ENCODE assay signal across 16 cellular contexts in the genomic region with DNA sequence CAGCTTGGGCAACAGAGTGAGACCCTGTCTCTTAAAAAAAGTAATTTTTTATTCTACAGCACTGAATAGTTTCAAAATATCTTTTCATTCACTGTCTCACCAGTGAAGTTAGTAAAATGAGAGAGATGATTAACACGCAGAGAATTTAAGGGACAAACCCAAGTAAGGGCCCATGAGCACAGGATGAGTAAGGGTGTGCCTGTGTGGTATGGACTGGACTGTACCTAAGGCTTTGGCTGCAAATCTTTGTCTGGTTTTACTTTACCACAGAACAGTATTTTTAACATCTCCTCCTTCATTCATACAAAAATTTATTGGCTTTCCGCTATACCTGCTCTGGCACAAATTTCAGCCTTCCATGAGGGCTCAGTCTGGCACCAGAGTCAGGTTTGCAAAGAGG.
DNase-seq lines count a peak whose midpoint lies in the region; ATAC-seq, FAIRE-seq and TF ChIP-seq lines count a peak whose summit lies in the region.
"Had no signal": no experiment of that assay in that cellular context is flagged by ENCODE, and none has a peak within 500 bp of the region (broad histone marks: within the 10 kb centered on the region; RNA-seq: fewer than 3 reads in every experiment).

No MANE protein-coding gene starts in this region.

- no peak for FAIRE-seq in RCC 7860 (lab: Jason Lieb, UNC)
- FAIRE-seq: endothelial cell of umbilical vein had no signal

- H3K4me3 ChIP-seq in AG09309 (ENCODE audit: control insufficient read depth, low read depth, low read length) (no peak overlapping the region), BE2C (ENCODE audit: low read depth, low read length) (no peak overlapping the region)
- H3K4me3 ChIP-seq: BLaER1 treated with 17β-estradiol and CSF1 and Interleukin-3, amounts not matched to agents 10 nM and 100 nM had no signal

- H3K9me3 ChIP-seq in BE2C = no peaks in the 10 kb centered on the region
- H3K9me3 ChIP-seq: BLaER1 treated with 17β-estradiol and CSF1 and Interleukin-3, amounts not matched to agents 10 nM and 100 nM had no signal

- H3K27ac ChIP-seq in foreskin keratinocyte = no peak overlapping the region
- H3K27ac ChIP-seq: BLaER1 treated with 17β-estradiol and CSF1 and Interleukin-3, amounts not matched to agents 10 nM and 100 nM; VCaP had no signal

- DNase-seq in AG09309 (ENCODE audit: low read depth) (peak; percentile 10), RCC 7860 (ENCODE audit: low spot score) (peak; percentile 18), foreskin keratinocyte (peak; percentile 45 to 75), NCI-H2107 (lab: John Stamatoyannopoulos, UW) (no peak), GM13977 (ENCODE audit: low spot score) (no peak), BE2C (no peak)
- DNase-seq: activated CD8-positive, alpha-beta memory T cell treated with anti-CD3 and anti-CD28 coated beads, Interleukin-2, amount 10 ng/mL, durations not matched to agents 7 days and 5 days; DMS153; head of caudate nucleus; NCI-H1417 treated with DMSO at 0.1 percent for 48 hours; posterior cingulate gyrus had no signal

- H3K27me3 ChIP-seq in foreskin keratinocyte (no peaks in the 10 kb centered on the region), BE2C (no peaks in the 10 kb centered on the region)
- H3K27me3 ChIP-seq: BLaER1 treated with 17β-estradiol and CSF1 and Interleukin-3, amounts not matched to agents 10 nM and 100 nM had no signal

- H3K36me3 ChIP-seq in BE2C = no peaks in the 10 kb centered on the region

- H3K4me1 ChIP-seq in foreskin keratinocyte (peaks cover 14% of the 10 kb centered on the region), BE2C (no peaks in the 10 kb centered on the region)

- TF ChIP-seq CTCF in AG09309 (IDR thresholded peaks at IDR 0.05; ENCODE audit: control insufficient read depth, insufficient read depth, low read depth, low read length, missing control alignments) (no peak), foreskin keratinocyte (conservative IDR thresholded peaks at IDR 0.05) (no peak), GM13977 (IDR thresholded peaks at IDR 0.05; ENCODE audit: extremely low read depth, insufficient read depth, missing control alignments) (no peak), BE2C (IDR thresholded peaks at IDR 0.05; ENCODE audit: low read depth, low read length) (no peak)

- ATAC-seq in GM21529 (IDR thresholded peaks at IDR 0.05; ENCODE audit: unreplicated experiment) (peak; percentile 43), foreskin keratinocyte (peak; percentile 96), GM18868 (IDR thresholded peaks at IDR 0.05; ENCODE audit: unreplicated experiment) (no peak)
- ATAC-seq: activated CD8-positive, alpha-beta memory T cell treated with anti-CD3 and anti-CD28 coated beads, Interleukin-2, amount 10 ng/mL, durations not matched to agents 7 days and 5 days had no signal

- in situ Hi-C loops in GM13977 (cut with MboI; ENCODE audit: low pct_unique_long_range_greater_than_20kb, low sequenced_read_pairs, unreplicated experiment) = no loop called here

Comparison
In these comparisons a context has a peak if more than half of its experiments do, and no peak if none do; other contexts are left out.
1. DNase-seq: peak in AG09309 (single experiment), RCC 7860 (single experiment) and foreskin keratinocyte (2 of 2); none in NCI-H2107 (single experiment), GM13977 (single experiment) and BE2C (single experiment).